In the genomic region with DNA sequence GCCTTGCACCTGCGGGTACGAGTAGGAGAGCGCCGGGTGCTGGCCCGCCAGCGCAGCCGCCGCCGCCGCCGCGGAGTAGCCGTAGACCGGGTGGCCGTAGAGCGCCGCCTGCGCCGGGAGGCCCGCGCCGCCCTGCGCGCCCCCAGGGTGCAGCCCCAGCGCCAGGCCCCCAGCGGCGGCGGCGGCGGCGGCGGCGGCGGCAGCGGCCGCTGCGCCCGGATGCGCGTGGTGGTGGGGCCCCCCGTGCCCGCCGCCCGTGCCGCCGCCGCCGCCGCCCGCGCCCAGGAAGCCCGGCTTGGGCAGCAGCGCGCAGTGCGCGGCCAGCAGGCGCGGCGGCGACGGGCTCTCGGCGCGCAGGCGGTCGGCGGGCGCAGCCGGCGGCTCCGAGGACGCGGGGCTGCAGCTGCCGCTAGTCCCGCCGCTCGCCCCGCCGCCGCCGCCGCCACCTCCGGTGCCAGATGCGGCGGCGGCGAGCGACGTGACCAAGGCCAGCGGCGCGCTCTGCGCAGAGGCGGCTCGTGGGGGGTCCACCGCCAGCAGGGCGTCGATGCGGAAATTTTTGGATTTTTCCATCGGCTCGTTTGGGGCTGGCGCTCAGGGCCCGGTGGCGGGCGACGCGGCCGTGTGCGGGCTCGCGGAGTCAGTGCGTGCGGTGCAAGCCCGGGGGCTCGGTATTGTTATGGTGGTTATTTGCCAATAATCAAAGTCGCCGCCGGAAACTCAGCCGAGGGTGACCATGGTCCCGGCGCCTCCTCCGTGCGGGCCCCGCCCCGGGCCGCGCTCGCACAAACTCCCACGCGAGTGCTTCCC, we compare ENCODE assay signal across 1 cellular context.
TF ChIP-seq lines count a peak whose summit lies in the region.

No MANE protein-coding gene starts in this region.

TF ChIP-seq in WTC11, 78 proteins besides CTCF, POLR2A, EP300 and RAD21 (continued from another document):
- TF ChIP-seq, protein P1, sequence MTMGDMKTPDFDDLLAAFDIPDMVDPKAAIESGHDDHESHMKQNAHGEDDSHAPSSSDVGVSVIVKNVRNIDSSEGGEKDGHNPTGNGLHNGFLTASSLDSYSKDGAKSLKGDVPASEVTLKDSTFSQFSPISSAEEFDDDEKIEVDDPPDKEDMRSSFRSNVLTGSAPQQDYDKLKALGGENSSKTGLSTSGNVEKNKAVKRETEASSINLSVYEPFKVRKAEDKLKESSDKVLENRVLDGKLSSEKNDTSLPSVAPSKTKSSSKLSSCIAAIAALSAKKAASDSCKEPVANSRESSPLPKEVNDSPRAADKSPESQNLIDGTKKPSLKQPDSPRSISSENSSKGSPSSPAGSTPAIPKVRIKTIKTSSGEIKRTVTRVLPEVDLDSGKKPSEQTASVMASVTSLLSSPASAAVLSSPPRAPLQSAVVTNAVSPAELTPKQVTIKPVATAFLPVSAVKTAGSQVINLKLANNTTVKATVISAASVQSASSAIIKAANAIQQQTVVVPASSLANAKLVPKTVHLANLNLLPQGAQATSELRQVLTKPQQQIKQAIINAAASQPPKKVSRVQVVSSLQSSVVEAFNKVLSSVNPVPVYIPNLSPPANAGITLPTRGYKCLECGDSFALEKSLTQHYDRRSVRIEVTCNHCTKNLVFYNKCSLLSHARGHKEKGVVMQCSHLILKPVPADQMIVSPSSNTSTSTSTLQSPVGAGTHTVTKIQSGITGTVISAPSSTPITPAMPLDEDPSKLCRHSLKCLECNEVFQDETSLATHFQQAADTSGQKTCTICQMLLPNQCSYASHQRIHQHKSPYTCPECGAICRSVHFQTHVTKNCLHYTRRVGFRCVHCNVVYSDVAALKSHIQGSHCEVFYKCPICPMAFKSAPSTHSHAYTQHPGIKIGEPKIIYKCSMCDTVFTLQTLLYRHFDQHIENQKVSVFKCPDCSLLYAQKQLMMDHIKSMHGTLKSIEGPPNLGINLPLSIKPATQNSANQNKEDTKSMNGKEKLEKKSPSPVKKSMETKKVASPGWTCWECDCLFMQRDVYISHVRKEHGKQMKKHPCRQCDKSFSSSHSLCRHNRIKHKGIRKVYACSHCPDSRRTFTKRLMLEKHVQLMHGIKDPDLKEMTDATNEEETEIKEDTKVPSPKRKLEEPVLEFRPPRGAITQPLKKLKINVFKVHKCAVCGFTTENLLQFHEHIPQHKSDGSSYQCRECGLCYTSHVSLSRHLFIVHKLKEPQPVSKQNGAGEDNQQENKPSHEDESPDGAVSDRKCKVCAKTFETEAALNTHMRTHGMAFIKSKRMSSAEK (CRISPR knock-in tag; IDR thresholded peaks at IDR 0.05; ENCODE audit: borderline replicate concordance), result no peak
- TF ChIP-seq, protein P2, sequence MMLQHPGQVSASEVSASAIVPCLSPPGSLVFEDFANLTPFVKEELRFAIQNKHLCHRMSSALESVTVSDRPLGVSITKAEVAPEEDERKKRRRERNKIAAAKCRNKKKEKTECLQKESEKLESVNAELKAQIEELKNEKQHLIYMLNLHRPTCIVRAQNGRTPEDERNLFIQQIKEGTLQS (CRISPR knock-in tag; conservative IDR thresholded peaks at IDR 0.05), result no peak
- TF ChIP-seq, protein P3, sequence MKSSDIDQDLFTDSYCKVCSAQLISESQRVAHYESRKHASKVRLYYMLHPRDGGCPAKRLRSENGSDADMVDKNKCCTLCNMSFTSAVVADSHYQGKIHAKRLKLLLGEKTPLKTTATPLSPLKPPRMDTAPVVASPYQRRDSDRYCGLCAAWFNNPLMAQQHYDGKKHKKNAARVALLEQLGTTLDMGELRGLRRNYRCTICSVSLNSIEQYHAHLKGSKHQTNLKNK (CRISPR knock-in tag; IDR thresholded peaks at IDR 0.05), result no peak
- TF ChIP-seq FOXP1 (CRISPR knock-in tag; IDR thresholded peaks at IDR 0.05; ENCODE audit: borderline replicate concordance), result no peak
- TF ChIP-seq RORB (CRISPR knock-in tag; IDR thresholded peaks at IDR 0.05), result no peak
- TF ChIP-seq CREM (CRISPR knock-in tag; IDR thresholded peaks at IDR 0.05), result no peak
- TF ChIP-seq, protein P4, sequence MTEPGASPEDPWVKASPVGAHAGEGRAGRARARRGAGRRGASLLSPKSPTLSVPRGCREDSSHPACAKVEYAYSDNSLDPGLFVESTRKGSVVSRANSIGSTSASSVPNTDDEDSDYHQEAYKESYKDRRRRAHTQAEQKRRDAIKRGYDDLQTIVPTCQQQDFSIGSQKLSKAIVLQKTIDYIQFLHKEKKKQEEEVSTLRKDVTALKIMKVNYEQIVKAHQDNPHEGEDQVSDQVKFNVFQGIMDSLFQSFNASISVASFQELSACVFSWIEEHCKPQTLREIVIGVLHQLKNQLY (CRISPR knock-in tag; IDR thresholded peaks at IDR 0.05), result no peak
- TF ChIP-seq, protein P5, sequence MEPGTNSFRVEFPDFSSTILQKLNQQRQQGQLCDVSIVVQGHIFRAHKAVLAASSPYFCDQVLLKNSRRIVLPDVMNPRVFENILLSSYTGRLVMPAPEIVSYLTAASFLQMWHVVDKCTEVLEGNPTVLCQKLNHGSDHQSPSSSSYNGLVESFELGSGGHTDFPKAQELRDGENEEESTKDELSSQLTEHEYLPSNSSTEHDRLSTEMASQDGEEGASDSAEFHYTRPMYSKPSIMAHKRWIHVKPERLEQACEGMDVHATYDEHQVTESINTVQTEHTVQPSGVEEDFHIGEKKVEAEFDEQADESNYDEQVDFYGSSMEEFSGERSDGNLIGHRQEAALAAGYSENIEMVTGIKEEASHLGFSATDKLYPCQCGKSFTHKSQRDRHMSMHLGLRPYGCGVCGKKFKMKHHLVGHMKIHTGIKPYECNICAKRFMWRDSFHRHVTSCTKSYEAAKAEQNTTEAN (CRISPR knock-in tag; IDR thresholded peaks at IDR 0.05), result no peak
- TF ChIP-seq ZNF671 (CRISPR knock-in tag; IDR thresholded peaks at IDR 0.05), result no peak
- TF ChIP-seq NR1H2 (CRISPR knock-in tag; IDR thresholded peaks at IDR 0.05), result no peak
- no peak for TF ChIP-seq SMAD4 (CRISPR knock-in tag; IDR thresholded peaks at IDR 0.05)
- no peak for TF ChIP-seq JAZF1 (CRISPR knock-in tag; IDR thresholded peaks at IDR 0.05)
